Comparison of ENCODE assay signal across 5 cellular contexts in genomic region chr11:68973706-68974105, GRCh38. TPM values are rescaled to one million over a fixed set of nuclear protein-coding genes. Genes with fewer than 3 reads are reported as not detected.
"Had no signal": no experiment of that assay in that cellular context is flagged by ENCODE, and none has a peak within 500 bp of the region (broad histone marks: within the 10 kb centered on the region; RNA-seq: fewer than 3 reads in every experiment).

No MANE protein-coding gene starts in this region.

RNA-seq across cellular contexts. Expression of gene MRGPRD, which starts 7.1 kb away (rescaled TPM):
- total RNA-seq: K562, M059J, SK-MEL-5 had no signal
- polyA plus RNA-seq: IgD-negative memory B cell, K562, SK-N-SH had no signal

RNA-seq across cellular contexts. Expression of gene MRGPRF, which starts 39.3 kb away (rescaled TPM):
- total RNA-seq: K562, M059J had no signal
- polyA plus RNA-seq: IgD-negative memory B cell, K562 had no signal
